Comparison of ENCODE assay signal across 25 cellular contexts in genomic region chr4:79297029-79297428, GRCh38. TPM values are rescaled to one million over a fixed set of nuclear protein-coding genes. Genes with fewer than 3 reads are reported as not detected.
"Had no signal": no experiment of that assay in that cellular context is flagged by ENCODE, and none has a peak within 500 bp of the region (broad histone marks: within the 10 kb centered on the region; RNA-seq: fewer than 3 reads in every experiment).

No MANE protein-coding gene starts in this region.

- H3K9ac ChIP-seq: KMS-11 had no signal

- H3K9me3 Mint-ChIP-seq: activated CD4-positive, alpha-beta memory T cell treated with anti-CD3 and anti-CD28 coated beads, Interleukin-2, amount 10 ng/mL, durations not matched to agents 7 days and 5 days; activated naive CD4-positive, alpha-beta T cell treated with anti-CD3 and anti-CD28 coated beads, Interleukin-2, amount 50 U/mL, for 24 hours; T-cell had no signal

- H3K4me2 ChIP-seq: KMS-11 had no signal

- H3K27ac Mint-ChIP-seq: activated CD4-positive, alpha-beta memory T cell treated with anti-CD3 and anti-CD28 coated beads, Interleukin-2, amount 10 ng/mL, durations not matched to agents 7 days and 5 days; activated naive CD4-positive, alpha-beta T cell treated with anti-CD3 and anti-CD28 coated beads, Interleukin-2, amount 50 U/mL, for 24 hours; T-cell had no signal

- DNase-seq: activated CD4-positive, alpha-beta memory T cell treated with anti-CD3 and anti-CD28 coated beads, Interleukin-2, amount 10 ng/mL, durations not matched to agents 7 days and 5 days; activated CD4-positive, alpha-beta T cell treated with anti-CD3 and anti-CD28 coated beads, Interleukin-2, amount 50 U/mL, for 1 hour; activated CD4-positive, CD25-positive, alpha-beta regulatory T cell; activated naive CD4-positive, alpha-beta T cell; activated T-cell treated with anti-CD3 and anti-CD28 coated beads, Interleukin-2, amount 50 U/mL, for 1 hour; body of pancreas; NCI-H1092; NCI-H1417; NCI-H1930; NCI-H2171 treated with DMSO at 0.1 percent for 48 hours; NCI-H345; NCI-H510A; NCI-H526 treated with DMSO at 0.1 percent for 48 hours; T-cell; T-helper 2 cell; T1000 had no signal

- H3K27ac ChIP-seq: ascending aorta, body of pancreas, KMS-11, SK-N-MC, VCaP had no signal

- H3K4me1 Mint-ChIP-seq: activated CD4-positive, alpha-beta memory T cell treated with anti-CD3 and anti-CD28 coated beads, Interleukin-2, amount 10 ng/mL, durations not matched to agents 7 days and 5 days; activated naive CD4-positive, alpha-beta T cell treated with anti-CD3 and anti-CD28 coated beads, Interleukin-2, amount 50 U/mL, for 24 hours; T-cell had no signal

- H3K4me1 ChIP-seq: ascending aorta, body of pancreas had no signal

- H3K4me3 ChIP-seq: ascending aorta, body of pancreas, SK-N-MC had no signal

- H3K36me3 Mint-ChIP-seq: activated naive CD4-positive, alpha-beta T cell treated with anti-CD3 and anti-CD28 coated beads, Interleukin-2, amount 50 U/mL, for 24 hours; T-cell had no signal

- ATAC-seq: body of pancreas, Right ventricle myocardium inferior had no signal

- H3K27me3 Mint-ChIP-seq: activated CD4-positive, alpha-beta memory T cell treated with anti-CD3 and anti-CD28 coated beads, Interleukin-2, amount 10 ng/mL, durations not matched to agents 7 days and 5 days; T-cell had no signal

- H3K4me3 Mint-ChIP-seq: activated CD4-positive, alpha-beta memory T cell treated with anti-CD3 and anti-CD28 coated beads, Interleukin-2, amount 10 ng/mL, durations not matched to agents 7 days and 5 days; activated naive CD4-positive, alpha-beta T cell treated with anti-CD3 and anti-CD28 coated beads, Interleukin-2, amount 50 U/mL, for 24 hours; T-cell had no signal

- H3K27me3 ChIP-seq: ascending aorta, body of pancreas had no signal

- H3K36me3 ChIP-seq: ascending aorta had no signal

- H3K9me3 ChIP-seq: ascending aorta, body of pancreas had no signal

RNA-seq across cellular contexts. Expression of gene NAA11, which starts 28.8 kb away (rescaled TPM):
- total RNA-seq: activated CD4-positive, alpha-beta memory T cell treated with anti-CD3 and anti-CD28 coated beads, Interleukin-2, amount 10 ng/mL, durations not matched to agents 7 days and 5 days; activated CD8-positive, alpha-beta memory T cell treated with anti-CD3 and anti-CD28 coated beads for 36 hours; ascending aorta; body of pancreas; MCF 10A; OCI-LY7; Right ventricle myocardium inferior; T-cell had no signal
